Comparison of ENCODE assay signal across 27 cellular contexts in genomic region chr14:32802295-32802694, GRCh38.
"Had no signal": no experiment of that assay in that cellular context is flagged by ENCODE, and none has a peak within 500 bp of the region (broad histone marks: within the 10 kb centered on the region; RNA-seq: fewer than 3 reads in every experiment).

No MANE protein-coding gene starts in this region.

- H3K27ac ChIP-seq: stomach, suprapubic skin, testis, thoracic aorta, thyroid gland, tibial artery, tibial nerve, transverse colon, upper lobe of left lung, upper lobe of right lung, uterus, vagina had no signal

- H3K4me1 ChIP-seq: stomach, suprapubic skin, testis, thyroid gland, tibial artery, tibial nerve, transverse colon, upper lobe of left lung, upper lobe of right lung, uterus, vagina had no signal

- H3K9me3 ChIP-seq: testis, thyroid gland had no signal

- DNase-seq: stimulated activated CD4-positive, alpha-beta T cell treated with anti-CD3 and anti-CD28 coated beads, Interleukin-2, amount 100 ng/mL, for 48 hours; stimulated activated CD4-positive, alpha-beta T cell treated with anti-CD3 and anti-CD28 coated beads, Interleukin-4, amount 100 ng/mL, for 1 hour; stimulated activated CD4-positive, alpha-beta T cell treated with anti-CD3 and anti-CD28 coated beads, Interleukin-4, amount 100 ng/mL, for 24 hours; stimulated activated CD4-positive, alpha-beta T cell treated with anti-CD3 and anti-CD28 coated beads, Interleukin-4, amount 100 ng/mL, for 4 hours; stimulated activated CD8-positive, alpha-beta memory T cell treated with anti-CD3 and anti-CD28 coated beads, Interleukin-4, amount 100 ng/mL, for 48 hours; stimulated activated naive B cell treated with anti-CD40 and anti-IgM and Interleukin-4, amounts not matched to agents 10 μg/mL and 1 μg/mL and 100 μg/mL, for 72 hours; stimulated activated naive CD4-positive, alpha-beta T cell; stimulated activated naive CD4-positive, alpha-beta T cell treated with Interleukin-2 at 50 U/mL for 16 hours; stimulated activated naive CD8-positive, alpha-beta T cell treated with anti-CD3 and anti-CD28 coated beads, Interleukin-15, amount 100 ng/mL, for 72 hours; stimulated activated naive CD8-positive, alpha-beta T cell treated with anti-CD3 and anti-CD28 coated beads, Interleukin-15, Interleukin-2, amounts not matched to agents 100 U/mL and 50 U/mL, for 24 hours; stomach; substantia nigra; testis; thyroid gland; tibial artery; transverse colon; trophoblast cell; upper lobe of left lung; upper lobe of right lung; uterus had no signal

- ATAC-seq: stimulated activated effector memory CD8-positive, alpha-beta T cell treated with anti-CD3 and anti-CD28 coated beads, Interleukin-12 subunit alpha, Interleukin-12 subunit beta, amount 100 ng/mL, for 72 hours; stimulated activated memory B cell treated with anti-CD40 and anti-IgM and Interleukin-4, amounts not matched to agents 10 μg/mL and 1 μg/mL and 100 μg/mL, for 72 hours; stimulated activated naive B cell treated with anti-CD40 and anti-IgM and Interleukin-4, amounts not matched to agents 10 μg/mL and 1 μg/mL and 100 μg/mL, for 72 hours; stimulated activated naive CD8-positive, alpha-beta T cell treated with anti-CD3 and anti-CD28 coated beads, Interleukin-15, amount 100 ng/mL, for 72 hours; stimulated activated naive CD8-positive, alpha-beta T cell treated with anti-CD3 and anti-CD28 coated beads, Interleukin-15, Interleukin-2, amounts not matched to agents 100 U/mL and 50 U/mL, for 24 hours; upper lobe of right lung had no signal

- H3K36me3 ChIP-seq: stomach, suprapubic skin, thyroid gland, tibial nerve, transverse colon, upper lobe of left lung, upper lobe of right lung, uterus, vagina had no signal

- H3K27me3 ChIP-seq: stomach, suprapubic skin, testis, thyroid gland, tibial artery, tibial nerve, transverse colon, upper lobe of left lung, upper lobe of right lung, uterus, vagina had no signal

- FAIRE-seq: urothelium cell line had no signal

- H3K4me3 ChIP-seq: stomach, suprapubic skin, testis, thoracic aorta, thyroid gland, tibial artery, tibial nerve, transverse colon, upper lobe of left lung, upper lobe of right lung, uterus, vagina had no signal
